In the genomic region with DNA sequence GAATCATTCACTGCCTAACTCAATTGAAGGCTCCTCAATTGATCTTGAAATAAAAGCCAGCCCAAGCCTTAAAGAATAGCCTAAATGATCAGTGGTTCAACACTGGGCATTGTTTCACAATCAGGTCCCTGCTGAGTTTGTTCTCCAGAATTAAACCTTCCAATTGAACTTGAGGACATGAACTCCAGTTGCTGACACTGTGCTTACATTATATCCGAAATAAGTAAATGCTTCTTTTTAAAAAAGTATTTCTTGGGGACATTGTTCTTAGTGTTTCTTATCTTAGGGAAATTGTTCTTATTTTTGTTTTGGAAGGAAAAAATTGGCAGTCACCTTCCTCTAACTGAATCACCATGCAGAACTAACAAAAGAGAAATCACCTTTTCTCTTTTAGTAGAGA, we compare ENCODE assay signal across 31 cellular contexts.
"Had no signal": no experiment of that assay in that cellular context is flagged by ENCODE, and none has a peak within 500 bp of the region (broad histone marks: within the 10 kb centered on the region; RNA-seq: fewer than 3 reads in every experiment).

No MANE protein-coding gene starts in this region.

- H3K4me3 ChIP-seq: cardiac muscle cell had no signal

- DNase-seq: activated CD4-positive, alpha-beta memory T cell treated with anti-CD3 and anti-CD28 coated beads, Interleukin-2, amount 10 ng/mL, durations not matched to agents 7 days and 5 days; activated CD4-positive, alpha-beta T cell treated with anti-CD3 and anti-CD28 coated beads for 1 hour; activated CD4-positive, alpha-beta T cell treated with anti-CD3 and anti-CD28 coated beads for 48 hours; activated CD4-positive, CD25-positive, alpha-beta regulatory T cell; activated CD8-positive, alpha-beta memory T cell treated with anti-CD3 and anti-CD28 coated beads for 24 hours; activated CD8-positive, alpha-beta memory T cell treated with anti-CD3 and anti-CD28 coated beads, Interleukin-2, amount 10 ng/mL, durations not matched to agents 7 days and 5 days; activated CD8-positive, alpha-beta memory T cell treated with anti-CD3 and anti-CD28 coated beads, Interleukin-2, amount 50 U/mL, for 48 hours; activated effector memory CD4-positive, alpha-beta T cell treated with anti-CD3 and anti-CD28 coated beads, Interleukin-2, amount 50 U/mL, for 16 hours; activated naive CD4-positive, alpha-beta T cell; activated naive CD4-positive, alpha-beta T cell treated with anti-CD3 and anti-CD28 coated beads, Interleukin-2, amount 50 U/mL, for 16 hours; activated naive CD8-positive, alpha-beta T cell treated with anti-CD3 and anti-CD28 coated beads for 36 hours; activated T-cell treated with anti-CD3 and anti-CD28 coated beads, Interleukin-2, amount 50 U/mL, for 48 hours; amniotic stem cell; aorta; brain microvascular endothelial cell; Karpas-422; KBM-7; NCI-H1105; NCI-H1417 treated with DMSO at 0.1 percent for 48 hours; NCI-H1930; NCI-H2081 treated with DMSO at 0.1 percent for 48 hours; NCI-H226; NCI-H446 treated with DMSO at 0.1 percent for 48 hours; NCI-H524; NCI-H69; RPMI8226; T1000; WERI-Rb-1 had no signal

- H3K4me3 Mint-ChIP-seq: activated CD4-positive, alpha-beta memory T cell treated with anti-CD3 and anti-CD28 coated beads, Interleukin-2, amount 10 ng/mL, durations not matched to agents 7 days and 5 days; activated CD8-positive, alpha-beta memory T cell treated with anti-CD3 and anti-CD28 coated beads, Interleukin-2, amount 10 ng/mL, durations not matched to agents 7 days and 5 days; activated naive CD8-positive, alpha-beta T cell treated with anti-CD3 and anti-CD28 coated beads for 36 hours; IgD-negative memory B cell had no signal

- H3K36me3 Mint-ChIP-seq: activated CD8-positive, alpha-beta memory T cell treated with anti-CD3 and anti-CD28 coated beads, Interleukin-2, amount 10 ng/mL, durations not matched to agents 7 days and 5 days; activated naive CD8-positive, alpha-beta T cell treated with anti-CD3 and anti-CD28 coated beads for 36 hours; IgD-negative memory B cell had no signal

- H3K9me3 Mint-ChIP-seq: activated CD4-positive, alpha-beta memory T cell treated with anti-CD3 and anti-CD28 coated beads, Interleukin-2, amount 10 ng/mL, durations not matched to agents 7 days and 5 days had no signal

- H3K27me3 Mint-ChIP-seq: activated CD4-positive, alpha-beta memory T cell treated with anti-CD3 and anti-CD28 coated beads, Interleukin-2, amount 10 ng/mL, durations not matched to agents 7 days and 5 days; activated CD8-positive, alpha-beta memory T cell treated with anti-CD3 and anti-CD28 coated beads, Interleukin-2, amount 10 ng/mL, durations not matched to agents 7 days and 5 days; activated naive CD8-positive, alpha-beta T cell treated with anti-CD3 and anti-CD28 coated beads for 36 hours; IgD-negative memory B cell had no signal

- H3K27ac Mint-ChIP-seq: activated CD4-positive, alpha-beta memory T cell treated with anti-CD3 and anti-CD28 coated beads, Interleukin-2, amount 10 ng/mL, durations not matched to agents 7 days and 5 days; activated CD8-positive, alpha-beta memory T cell treated with anti-CD3 and anti-CD28 coated beads, Interleukin-2, amount 10 ng/mL, durations not matched to agents 7 days and 5 days; activated naive CD8-positive, alpha-beta T cell treated with anti-CD3 and anti-CD28 coated beads for 36 hours; IgD-negative memory B cell had no signal

- ATAC-seq: activated CD8-positive, alpha-beta memory T cell treated with anti-CD3 and anti-CD28 coated beads, Interleukin-2, amount 10 ng/mL, durations not matched to agents 7 days and 5 days; Panc1 had no signal

- H3K4me1 Mint-ChIP-seq: activated CD4-positive, alpha-beta memory T cell treated with anti-CD3 and anti-CD28 coated beads, Interleukin-2, amount 10 ng/mL, durations not matched to agents 7 days and 5 days; activated CD8-positive, alpha-beta memory T cell treated with anti-CD3 and anti-CD28 coated beads, Interleukin-2, amount 10 ng/mL, durations not matched to agents 7 days and 5 days; activated naive CD8-positive, alpha-beta T cell treated with anti-CD3 and anti-CD28 coated beads for 36 hours; IgD-negative memory B cell had no signal
